In genomic region chr20:23152308-23152892, GRCh38 we compare ENCODE assay signal across 1 cellular context.
TF ChIP-seq lines count a peak whose summit lies in the region.

No MANE protein-coding gene starts in this region.

TF ChIP-seq in K562, 482 proteins besides CTCF, POLR2A, EP300 and RAD21 (continued from another document and continues in another):
- no peak for TF ChIP-seq HINFP (tag; conservative IDR thresholded peaks at IDR 0.05; ENCODE audit: low read depth)
- TF ChIP-seq TRIM24 (IDR thresholded peaks at IDR 0.05): peak; percentile 56 to 71; a peak in 2 of 4 replicates
- no peak for TF ChIP-seq SRSF9 (IDR thresholded peaks at IDR 0.05; ENCODE audit: borderline replicate concordance, low read depth, low read length)
- TF ChIP-seq ZSCAN29 (IDR thresholded peaks at IDR 0.05): no peak
- TF ChIP-seq CREB3 (tag; conservative IDR thresholded peaks at IDR 0.05; ENCODE audit: low read depth): 0 out of 2 replicates have a peak, but pooled peaks have one; percentile 8
- no peak for TF ChIP-seq MTA1 (IDR thresholded peaks at IDR 0.05; ENCODE audit: borderline replicate concordance)
- peak; percentile 66; the same call in 1 of the 2 replicates for TF ChIP-seq ZNF644 (tag; IDR thresholded peaks at IDR 0.05; ENCODE audit: low read depth)
- peak; percentile 91; the same call in 1 of the 2 replicates for TF ChIP-seq NCOA1 (IDR thresholded peaks at IDR 0.05; ENCODE audit: low read depth)
- TF ChIP-seq SREBF1 (IDR thresholded peaks at IDR 0.05; ENCODE audit: borderline replicate concordance, low read depth, low read length): no peak
- no peak for TF ChIP-seq TRIM25 (IDR thresholded peaks at IDR 0.05; ENCODE audit: borderline replicate concordance)
- TF ChIP-seq ZBTB26 (CRISPR knock-in tag; IDR thresholded peaks at IDR 0.05): no peak
- TF ChIP-seq ESRRB (CRISPR knock-in tag; IDR thresholded peaks at IDR 0.05; ENCODE audit: borderline replicate concordance): no peak
- TF ChIP-seq KDM4B (IDR thresholded peaks at IDR 0.05; ENCODE audit: borderline replicate concordance in 2 of 2, low read depth in 1 of 2): no peak
- TF ChIP-seq HMBOX1 (IDR thresholded peaks at IDR 0.05): peak; percentile 37; the same call in 1 of the 2 replicates
- no peak for TF ChIP-seq ZNF57 (CRISPR knock-in tag; IDR thresholded peaks at IDR 0.05)
- TF ChIP-seq HDAC6 (IDR thresholded peaks at IDR 0.05; ENCODE audit: low read depth, low read length): no peak
- no peak for TF ChIP-seq PPARD (CRISPR knock-in tag; IDR thresholded peaks at IDR 0.05)
- TF ChIP-seq NUFIP1 (IDR thresholded peaks at IDR 0.05; ENCODE audit: partially characterized antibody): no peak
- TF ChIP-seq TCF15 (CRISPR knock-in tag; IDR thresholded peaks at IDR 0.05): no peak
- TF ChIP-seq SMARCE1 (IDR thresholded peaks at IDR 0.05): peak; percentile 58; the same call in 1 of the 2 replicates
- peak; percentile 74 for TF ChIP-seq NR2C1 (IDR thresholded peaks at IDR 0.05)
- peak; percentile 89 for TF ChIP-seq NR2C1 (tag; IDR thresholded peaks at IDR 0.05)
- no peak for TF ChIP-seq DEAF1 (CRISPR knock-in tag; IDR thresholded peaks at IDR 0.05)
- no peak for TF ChIP-seq ZNF280A (IDR thresholded peaks at IDR 0.05; ENCODE audit: low read depth, partially characterized antibody)
- no peak for TF ChIP-seq CBX2 (IDR thresholded peaks at IDR 0.05; ENCODE audit: insufficient read depth, low read length, poor library complexity, severe bottlenecking)
- TF ChIP-seq BRCA1 (IDR thresholded peaks at IDR 0.05): no peak
- TF ChIP-seq BRCA1 (CRISPR knock-in tag; IDR thresholded peaks at IDR 0.05): no peak
- TF ChIP-seq ATF3 (IDR thresholded peaks at IDR 0.05): peak; percentile 93
- TF ChIP-seq ATF3 (CRISPR knock-in tag; conservative IDR thresholded peaks at IDR 0.05): peak; percentile 46; the same call in 1 of the 2 replicates
- no peak for TF ChIP-seq ZNF140 (CRISPR knock-in tag; IDR thresholded peaks at IDR 0.05)
- TF ChIP-seq ZNF354B (CRISPR knock-in tag; IDR thresholded peaks at IDR 0.05): no peak
- no peak for TF ChIP-seq ZNF23 (CRISPR knock-in tag; IDR thresholded peaks at IDR 0.05)
- TF ChIP-seq SPI1 (IDR thresholded peaks at IDR 0.05; ENCODE audit: borderline replicate concordance, low read depth, low read length): no peak
- no peak for TF ChIP-seq XRCC3 (IDR thresholded peaks at IDR 0.05)
- peak; percentile 63 for TF ChIP-seq LEF1 (IDR thresholded peaks at IDR 0.05)
- no peak for TF ChIP-seq ZC3H4 (CRISPR knock-in tag; IDR thresholded peaks at IDR 0.05; ENCODE audit: borderline replicate concordance)
- TF ChIP-seq EHMT2 (IDR thresholded peaks at IDR 0.05): no peak
- TF ChIP-seq TBP (optimal IDR thresholded peaks at IDR 0.05; ENCODE audit: low read depth, low read length): peak; percentile 57
- TF ChIP-seq ZNF75A (CRISPR knock-in tag; IDR thresholded peaks at IDR 0.05): no peak
- peak; percentile 83 for TF ChIP-seq THRA (IDR thresholded peaks at IDR 0.05)
- TF ChIP-seq FIP1L1 (IDR thresholded peaks at IDR 0.05; ENCODE audit: low read depth, low read length, poor library complexity, severe bottlenecking): no peak
- TF ChIP-seq TRIM28 (IDR thresholded peaks at IDR 0.05): no peak
- TF ChIP-seq ZNF785 (CRISPR knock-in tag; IDR thresholded peaks at IDR 0.05): no peak
- TF ChIP-seq MCM3 (IDR thresholded peaks at IDR 0.05): no peak
- TF ChIP-seq ELF1 (tag; IDR thresholded peaks at IDR 0.05): peak; percentile 68
- no peak for TF ChIP-seq AFF4 (CRISPR knock-in tag; IDR thresholded peaks at IDR 0.05)
- TF ChIP-seq SOX6 (IDR thresholded peaks at IDR 0.05): peak; percentile 61
- TF ChIP-seq ARID2 (IDR thresholded peaks at IDR 0.05): no peak
- no peak for TF ChIP-seq MECOM (CRISPR knock-in tag; IDR thresholded peaks at IDR 0.05)
- TF ChIP-seq KAT7 (CRISPR knock-in tag; IDR thresholded peaks at IDR 0.05; ENCODE audit: borderline replicate concordance): no peak
- no peak for TF ChIP-seq MXD1 (CRISPR knock-in tag; IDR thresholded peaks at IDR 0.05; ENCODE audit: borderline replicate concordance, poor library complexity, severe bottlenecking)
- 0 out of 2 replicates have a peak, but pooled peaks have one; percentile 55 for TF ChIP-seq MYC (IDR thresholded peaks at IDR 0.05; ENCODE audit: low read depth, low read length)
- no peak for TF ChIP-seq MYC (CRISPR knock-in tag; IDR thresholded peaks at IDR 0.05; ENCODE audit: borderline replicate concordance, low read depth)
